ENCODE assay signal across 1 cellular context in genomic region chr20:32858873-32859372, GRCh38.
TF ChIP-seq lines count a peak whose summit lies in the region.

TSS of gene EFCAB8 (plus strand) at chr20:32858923. CDS start at chr20:32863793, 4,870 bp downstream.

TF ChIP-seq in WTC11, 78 proteins besides CTCF, POLR2A, EP300 and RAD21 (continued from another document):
- TF ChIP-seq PREB (CRISPR knock-in tag; IDR thresholded peaks at IDR 0.05; ENCODE audit: borderline replicate concordance) (no peak), JUN (CRISPR knock-in tag; IDR thresholded peaks at IDR 0.05) (no peak), ATF3 (CRISPR knock-in tag; conservative IDR thresholded peaks at IDR 0.05) (no peak), E2F1 (CRISPR knock-in tag; IDR thresholded peaks at IDR 0.05) (no peak), ZNF317 (CRISPR knock-in tag; IDR thresholded peaks at IDR 0.05; ENCODE audit: borderline replicate concordance, low read depth) (no peak), ZNF532 (CRISPR knock-in tag; IDR thresholded peaks at IDR 0.05; ENCODE audit: borderline replicate concordance) (no peak), ZNF232 (CRISPR knock-in tag; IDR thresholded peaks at IDR 0.05) (no peak), MAX (CRISPR knock-in tag; IDR thresholded peaks at IDR 0.05) (no peak), FOXK1 (CRISPR knock-in tag; IDR thresholded peaks at IDR 0.05) (no peak), CREB1 (CRISPR knock-in tag; IDR thresholded peaks at IDR 0.05) (no peak)
TF ChIP-seq in WTC11: peak in this region for 0.
